ENCODE assay signal across 1 cellular context in the genomic region with DNA sequence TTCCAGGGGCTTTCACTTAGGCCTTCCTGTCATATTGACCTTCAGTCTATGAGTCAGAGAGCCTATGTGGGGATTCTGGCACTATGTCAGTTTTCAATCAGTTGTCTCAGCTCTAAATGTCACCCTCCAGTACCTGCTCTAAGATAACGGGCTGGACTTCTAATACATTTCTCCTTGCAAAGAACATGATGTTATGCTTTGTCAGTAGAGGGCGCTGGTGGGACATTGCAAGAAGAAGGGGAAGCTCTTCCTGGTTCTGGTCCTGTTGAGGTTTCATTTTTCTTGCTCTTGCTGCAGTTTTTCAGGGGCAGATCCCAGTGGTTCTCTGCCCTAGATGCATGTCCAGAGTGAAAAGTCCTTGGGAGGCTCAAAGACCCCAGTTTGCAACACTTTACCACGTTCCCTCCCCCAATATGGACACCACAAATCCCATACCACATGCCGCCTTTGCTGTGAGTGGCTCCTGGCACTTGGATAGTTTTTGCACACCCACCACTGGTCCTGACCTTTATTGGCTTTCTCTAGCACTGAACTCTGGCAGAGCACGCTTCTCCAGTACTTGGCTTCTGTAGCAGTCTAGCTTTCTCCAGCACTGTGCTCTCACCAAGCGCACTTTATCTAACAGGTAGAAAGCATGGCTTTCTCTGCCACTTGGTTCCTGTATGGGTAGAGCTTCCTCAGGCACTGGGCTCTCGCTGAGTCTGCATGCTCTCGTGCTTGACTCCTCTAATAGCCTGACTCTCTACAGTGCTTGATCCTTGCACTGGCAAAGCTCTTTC.
TF ChIP-seq lines count a peak whose summit lies in the region.

No MANE protein-coding gene starts in this region.

TF ChIP-seq in HepG2, 621 proteins besides CTCF, POLR2A, EP300 and RAD21 (continued from another document and continues in another):
- TF ChIP-seq, protein P1, sequence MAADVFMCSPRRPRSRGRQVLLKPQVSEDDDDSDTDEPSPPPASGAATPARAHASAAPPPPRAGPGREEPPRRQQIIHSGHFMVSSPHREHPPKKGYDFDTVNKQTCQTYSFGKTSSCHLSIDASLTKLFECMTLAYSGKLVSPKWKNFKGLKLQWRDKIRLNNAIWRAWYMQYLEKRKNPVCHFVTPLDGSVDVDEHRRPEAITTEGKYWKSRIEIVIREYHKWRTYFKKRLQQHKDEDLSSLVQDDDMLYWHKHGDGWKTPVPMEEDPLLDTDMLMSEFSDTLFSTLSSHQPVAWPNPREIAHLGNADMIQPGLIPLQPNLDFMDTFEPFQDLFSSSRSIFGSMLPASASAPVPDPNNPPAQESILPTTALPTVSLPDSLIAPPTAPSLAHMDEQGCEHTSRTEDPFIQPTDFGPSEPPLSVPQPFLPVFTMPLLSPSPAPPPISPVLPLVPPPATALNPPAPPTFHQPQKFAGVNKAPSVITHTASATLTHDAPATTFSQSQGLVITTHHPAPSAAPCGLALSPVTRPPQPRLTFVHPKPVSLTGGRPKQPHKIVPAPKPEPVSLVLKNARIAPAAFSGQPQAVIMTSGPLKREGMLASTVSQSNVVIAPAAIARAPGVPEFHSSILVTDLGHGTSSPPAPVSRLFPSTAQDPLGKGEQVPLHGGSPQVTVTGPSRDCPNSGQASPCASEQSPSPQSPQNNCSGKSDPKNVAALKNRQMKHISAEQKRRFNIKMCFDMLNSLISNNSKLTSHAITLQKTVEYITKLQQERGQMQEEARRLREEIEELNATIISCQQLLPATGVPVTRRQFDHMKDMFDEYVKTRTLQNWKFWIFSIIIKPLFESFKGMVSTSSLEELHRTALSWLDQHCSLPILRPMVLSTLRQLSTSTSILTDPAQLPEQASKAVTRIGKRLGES (CRISPR knock-in tag; IDR thresholded peaks at IDR 0.05; ENCODE audit: borderline replicate concordance), result no peak
- peak; percentile 44; the same call in 1 of the 2 replicates for TF ChIP-seq ZNF350 (CRISPR knock-in tag; IDR thresholded peaks at IDR 0.05; ENCODE audit: borderline replicate concordance, low read depth)
- TF ChIP-seq RXRB (CRISPR knock-in tag; IDR thresholded peaks at IDR 0.05; ENCODE audit: borderline replicate concordance), result peak; percentile 63; the same call in 1 of the 2 replicates
- TF ChIP-seq REST (IDR thresholded peaks at IDR 0.05; ENCODE audit: borderline replicate concordance in 1 of 2, low read depth in 1 of 2, low read length in 2 of 2), result no peak
- TF ChIP-seq ZNF24 (IDR thresholded peaks at IDR 0.05), result no peak
- TF ChIP-seq, protein P2, sequence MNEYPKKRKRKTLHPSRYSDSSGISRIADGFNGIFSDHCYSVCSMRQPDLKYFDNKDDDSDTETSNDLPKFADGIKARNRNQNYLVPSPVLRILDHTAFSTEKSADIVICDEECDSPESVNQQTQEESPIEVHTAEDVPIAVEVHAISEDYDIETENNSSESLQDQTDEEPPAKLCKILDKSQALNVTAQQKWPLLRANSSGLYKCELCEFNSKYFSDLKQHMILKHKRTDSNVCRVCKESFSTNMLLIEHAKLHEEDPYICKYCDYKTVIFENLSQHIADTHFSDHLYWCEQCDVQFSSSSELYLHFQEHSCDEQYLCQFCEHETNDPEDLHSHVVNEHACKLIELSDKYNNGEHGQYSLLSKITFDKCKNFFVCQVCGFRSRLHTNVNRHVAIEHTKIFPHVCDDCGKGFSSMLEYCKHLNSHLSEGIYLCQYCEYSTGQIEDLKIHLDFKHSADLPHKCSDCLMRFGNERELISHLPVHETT (CRISPR knock-in tag; conservative IDR thresholded peaks at IDR 0.05), result no peak
- TF ChIP-seq, protein P3, sequence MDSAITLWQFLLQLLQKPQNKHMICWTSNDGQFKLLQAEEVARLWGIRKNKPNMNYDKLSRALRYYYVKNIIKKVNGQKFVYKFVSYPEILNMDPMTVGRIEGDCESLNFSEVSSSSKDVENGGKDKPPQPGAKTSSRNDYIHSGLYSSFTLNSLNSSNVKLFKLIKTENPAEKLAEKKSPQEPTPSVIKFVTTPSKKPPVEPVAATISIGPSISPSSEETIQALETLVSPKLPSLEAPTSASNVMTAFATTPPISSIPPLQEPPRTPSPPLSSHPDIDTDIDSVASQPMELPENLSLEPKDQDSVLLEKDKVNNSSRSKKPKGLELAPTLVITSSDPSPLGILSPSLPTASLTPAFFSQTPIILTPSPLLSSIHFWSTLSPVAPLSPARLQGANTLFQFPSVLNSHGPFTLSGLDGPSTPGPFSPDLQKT (CRISPR knock-in tag; IDR thresholded peaks at IDR 0.05; ENCODE audit: borderline replicate concordance), result no peak
- TF ChIP-seq SYNCRIP (IDR thresholded peaks at IDR 0.05; ENCODE audit: insufficient read depth, low read depth, low read length), result no peak
- TF ChIP-seq ZNF768 (CRISPR knock-in tag; IDR thresholded peaks at IDR 0.05), result no peak
- TF ChIP-seq ZFX (CRISPR knock-in tag; IDR thresholded peaks at IDR 0.05; ENCODE audit: low read depth), result peak; percentile 59; the same call in 1 of the 2 replicates
- TF ChIP-seq ZNF878 (CRISPR knock-in tag; IDR thresholded peaks at IDR 0.05), result no peak
- TF ChIP-seq FOXM1 (CRISPR knock-in tag; IDR thresholded peaks at IDR 0.05), result no peak
- TF ChIP-seq ZBTB34 (CRISPR knock-in tag; IDR thresholded peaks at IDR 0.05), result no peak
- no peak for TF ChIP-seq ZNF891 (CRISPR knock-in tag; IDR thresholded peaks at IDR 0.05)
- TF ChIP-seq SP5 (CRISPR knock-in tag; IDR thresholded peaks at IDR 0.05; ENCODE audit: borderline replicate concordance, low read depth), result no peak
- no peak for TF ChIP-seq CCAR2 (optimal IDR thresholded peaks at IDR 0.05; ENCODE audit: low read depth, low read length)
- TF ChIP-seq, protein P4, sequence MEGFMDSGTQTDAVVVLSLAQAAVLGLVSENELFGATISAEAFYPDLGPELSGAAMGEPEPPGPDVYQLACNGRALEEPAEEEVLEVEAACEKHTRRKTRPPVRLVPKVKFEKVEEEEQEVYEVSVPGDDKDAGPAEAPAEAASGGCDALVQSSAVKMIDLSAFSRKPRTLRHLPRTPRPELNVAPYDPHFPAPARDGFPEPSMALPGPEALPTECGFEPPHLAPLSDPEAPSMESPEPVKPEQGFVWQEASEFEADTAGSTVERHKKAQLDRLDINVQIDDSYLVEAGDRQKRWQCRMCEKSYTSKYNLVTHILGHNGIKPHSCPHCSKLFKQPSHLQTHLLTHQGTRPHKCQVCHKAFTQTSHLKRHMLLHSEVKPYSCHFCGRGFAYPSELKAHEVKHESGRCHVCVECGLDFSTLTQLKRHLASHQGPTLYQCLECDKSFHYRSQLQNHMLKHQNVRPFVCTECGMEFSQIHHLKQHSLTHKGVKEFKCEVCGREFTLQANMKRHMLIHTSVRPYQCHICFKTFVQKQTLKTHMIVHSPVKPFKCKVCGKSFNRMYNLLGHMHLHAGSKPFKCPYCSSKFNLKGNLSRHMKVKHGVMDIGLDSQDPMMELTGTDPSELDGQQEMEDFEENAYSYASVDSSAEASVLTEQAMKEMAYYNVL (CRISPR knock-in tag; IDR thresholded peaks at IDR 0.05; ENCODE audit: borderline replicate concordance), result peak; percentile 14; the same call in 1 of the 2 replicates
- TF ChIP-seq NR2F6 (IDR thresholded peaks at IDR 0.05), result no peak
- peak; percentile 63 for TF ChIP-seq NR2F6 (CRISPR knock-in tag; IDR thresholded peaks at IDR 0.05)
- TF ChIP-seq FOXA1 (IDR thresholded peaks at IDR 0.05), result no peak
- peak; percentile 20; the same call in 1 of the 2 replicates for TF ChIP-seq FOXA1 (CRISPR knock-in tag; IDR thresholded peaks at IDR 0.05)
- peak; percentile 67; the same call in 1 of the 2 replicates for TF ChIP-seq YEATS2 (CRISPR knock-in tag; IDR thresholded peaks at IDR 0.05; ENCODE audit: borderline replicate concordance)
- TF ChIP-seq MTA1 (CRISPR knock-in tag; IDR thresholded peaks at IDR 0.05; ENCODE audit: borderline replicate concordance), result no peak
- no peak for TF ChIP-seq ZNF383 (CRISPR knock-in tag; IDR thresholded peaks at IDR 0.05; ENCODE audit: borderline replicate concordance)
- TF ChIP-seq NFKBIZ (CRISPR knock-in tag; IDR thresholded peaks at IDR 0.05), result no peak
- TF ChIP-seq, protein P5, sequence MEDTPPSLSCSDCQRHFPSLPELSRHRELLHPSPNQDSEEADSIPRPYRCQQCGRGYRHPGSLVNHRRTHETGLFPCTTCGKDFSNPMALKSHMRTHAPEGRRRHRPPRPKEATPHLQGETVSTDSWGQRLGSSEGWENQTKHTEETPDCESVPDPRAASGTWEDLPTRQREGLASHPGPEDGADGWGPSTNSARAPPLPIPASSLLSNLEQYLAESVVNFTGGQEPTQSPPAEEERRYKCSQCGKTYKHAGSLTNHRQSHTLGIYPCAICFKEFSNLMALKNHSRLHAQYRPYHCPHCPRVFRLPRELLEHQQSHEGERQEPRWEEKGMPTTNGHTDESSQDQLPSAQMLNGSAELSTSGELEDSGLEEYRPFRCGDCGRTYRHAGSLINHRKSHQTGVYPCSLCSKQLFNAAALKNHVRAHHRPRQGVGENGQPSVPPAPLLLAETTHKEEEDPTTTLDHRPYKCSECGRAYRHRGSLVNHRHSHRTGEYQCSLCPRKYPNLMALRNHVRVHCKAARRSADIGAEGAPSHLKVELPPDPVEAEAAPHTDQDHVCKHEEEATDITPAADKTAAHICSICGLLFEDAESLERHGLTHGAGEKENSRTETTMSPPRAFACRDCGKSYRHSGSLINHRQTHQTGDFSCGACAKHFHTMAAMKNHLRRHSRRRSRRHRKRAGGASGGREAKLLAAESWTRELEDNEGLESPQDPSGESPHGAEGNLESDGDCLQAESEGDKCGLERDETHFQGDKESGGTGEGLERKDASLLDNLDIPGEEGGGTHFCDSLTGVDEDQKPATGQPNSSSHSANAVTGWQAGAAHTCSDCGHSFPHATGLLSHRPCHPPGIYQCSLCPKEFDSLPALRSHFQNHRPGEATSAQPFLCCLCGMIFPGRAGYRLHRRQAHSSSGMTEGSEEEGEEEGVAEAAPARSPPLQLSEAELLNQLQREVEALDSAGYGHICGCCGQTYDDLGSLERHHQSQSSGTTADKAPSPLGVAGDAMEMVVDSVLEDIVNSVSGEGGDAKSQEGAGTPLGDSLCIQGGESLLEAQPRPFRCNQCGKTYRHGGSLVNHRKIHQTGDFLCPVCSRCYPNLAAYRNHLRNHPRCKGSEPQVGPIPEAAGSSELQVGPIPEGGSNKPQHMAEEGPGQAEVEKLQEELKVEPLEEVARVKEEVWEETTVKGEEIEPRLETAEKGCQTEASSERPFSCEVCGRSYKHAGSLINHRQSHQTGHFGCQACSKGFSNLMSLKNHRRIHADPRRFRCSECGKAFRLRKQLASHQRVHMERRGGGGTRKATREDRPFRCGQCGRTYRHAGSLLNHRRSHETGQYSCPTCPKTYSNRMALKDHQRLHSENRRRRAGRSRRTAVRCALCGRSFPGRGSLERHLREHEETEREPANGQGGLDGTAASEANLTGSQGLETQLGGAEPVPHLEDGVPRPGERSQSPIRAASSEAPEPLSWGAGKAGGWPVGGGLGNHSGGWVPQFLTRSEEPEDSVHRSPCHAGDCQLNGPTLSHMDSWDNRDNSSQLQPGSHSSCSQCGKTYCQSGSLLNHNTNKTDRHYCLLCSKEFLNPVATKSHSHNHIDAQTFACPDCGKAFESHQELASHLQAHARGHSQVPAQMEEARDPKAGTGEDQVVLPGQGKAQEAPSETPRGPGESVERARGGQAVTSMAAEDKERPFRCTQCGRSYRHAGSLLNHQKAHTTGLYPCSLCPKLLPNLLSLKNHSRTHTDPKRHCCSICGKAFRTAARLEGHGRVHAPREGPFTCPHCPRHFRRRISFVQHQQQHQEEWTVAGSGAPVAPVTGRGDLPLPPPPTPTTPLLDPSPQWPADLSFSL (CRISPR knock-in tag; IDR thresholded peaks at IDR 0.05), result no peak
- TF ChIP-seq TEAD2 (CRISPR knock-in tag; IDR thresholded peaks at IDR 0.05), result no peak
- TF ChIP-seq ZNF564 (CRISPR knock-in tag; IDR thresholded peaks at IDR 0.05), result no peak
- no peak for TF ChIP-seq NBN (conservative IDR thresholded peaks at IDR 0.05)
- peak; percentile 57; the same call in 1 of the 3 replicates for TF ChIP-seq MXI1 (IDR thresholded peaks at IDR 0.05; ENCODE audit: borderline replicate concordance, low read depth, low read length)
- TF ChIP-seq ZNF3 (CRISPR knock-in tag; IDR thresholded peaks at IDR 0.05), result no peak
- peak; percentile 32; the same call in 1 of the 2 replicates for TF ChIP-seq SRF (IDR thresholded peaks at IDR 0.05; ENCODE audit: low read depth, low read length)
- peak; percentile 56; the same call in 1 of the 2 replicates for TF ChIP-seq ETV5 (CRISPR knock-in tag; IDR thresholded peaks at IDR 0.05; ENCODE audit: borderline replicate concordance)
- TF ChIP-seq ZNF740 (CRISPR knock-in tag; IDR thresholded peaks at IDR 0.05), result no peak
- TF ChIP-seq KDM5A (IDR thresholded peaks at IDR 0.05; ENCODE audit: borderline replicate concordance, low read length), result no peak
- TF ChIP-seq SP2 (CRISPR knock-in tag; IDR thresholded peaks at IDR 0.05), result peak; percentile 24; the same call in 1 of the 2 replicates
